Comparison of ENCODE assay signal across 10 cellular contexts in genomic region chr14:64723691-64724577, GRCh38. TPM values are rescaled to one million over a fixed set of nuclear protein-coding genes. Genes with fewer than 3 reads are reported as not detected.
A peak's percentile ranks its signal among the peaks of the same experiment; 100 is the strongest.
DNase-seq lines count a peak whose midpoint lies in the region; ATAC-seq and TF ChIP-seq lines count a peak whose summit lies in the region.
"Had no signal": no experiment of that assay in that cellular context is flagged by ENCODE, and none has a peak within 500 bp of the region (broad histone marks: within the 10 kb centered on the region; RNA-seq: fewer than 3 reads in every experiment).

No MANE protein-coding gene starts in this region.

- H3K9me3 ChIP-seq in breast epithelium (no peaks in the 10 kb centered on the region), mesodermal cell (ENCODE audit: control insufficient read depth, low read length) (no peaks in the 10 kb centered on the region), upper lobe of right lung (no peaks in the 10 kb centered on the region)

- no peak for DNase-seq in MCF 10A (ENCODE audit: unreplicated experiment)
- no peak for DNase-seq in breast epithelium (ENCODE audit: low spot score in 2 of 2)
- peak; percentile 39 for DNase-seq in central memory CD4-positive, alpha-beta T cell
- DNase-seq in upper lobe of right lung, result peak; percentile 50
- no peak for DNase-seq in NCI-H524 treated with DMSO at 0.1 percent for 48 hours (lab: John Stamatoyannopoulos, UW)
- DNase-seq in SIG-M5 (lab: John Stamatoyannopoulos, UW), result no peak
- DNase-seq: activated B cell treated with CpG ODN at 0.5 μM for 24 hours; stimulated activated CD4-positive, alpha-beta T cell treated with anti-CD3 and anti-CD28 coated beads, Interleukin-15, amount 100 ng/mL, for 24 hours had no signal

- BruUV-seq in MCF 10A (replicated peaks; lab: Mats Ljungman, UMichigan), result no TSS peak

- H3K4me3 ChIP-seq in breast epithelium (no peak overlapping the region), mesodermal cell (ENCODE audit: extremely low read depth, insufficient read depth, low read length, poor library complexity, severe bottlenecking) (no peak overlapping the region), upper lobe of right lung (no peak overlapping the region)

- peaks cover 49% of the 10 kb centered on the region for H3K4me1 Mint-ChIP-seq in MCF 10A (ENCODE audit: insufficient read depth, unreplicated experiment)
- H3K4me1 Mint-ChIP-seq: activated B cell treated with CpG ODN at 0.5 μM for 24 hours had no signal

- H3K27me3 Mint-ChIP-seq in MCF 10A (ENCODE audit: insufficient read depth, unreplicated experiment), result no peaks in the 10 kb centered on the region

- 56 to 74% methylated on average over 11 to 13 of the region's 15 CpGs for WGBS in mesodermal cell (ENCODE audit: insufficient coverage in 2 of 2), 2 experiments

- H3K4me1 ChIP-seq in breast epithelium (peaks cover 0 to 14% of the 10 kb centered on the region in 2 donors), mesodermal cell (ENCODE audit: control insufficient read depth, insufficient read depth, low read length, poor library complexity, severe bottlenecking) (peaks cover 64% of the 10 kb centered on the region), upper lobe of right lung (peaks cover 44% of the 10 kb centered on the region)

- no peak for TF ChIP-seq POLR2A in breast epithelium (IDR thresholded peaks at IDR 0.05)

- H3K36me3 ChIP-seq in breast epithelium (no peaks in the 10 kb centered on the region), mesodermal cell (ENCODE audit: control insufficient read depth, insufficient read depth, low read length) (peaks cover 39% of the 10 kb centered on the region), upper lobe of right lung (peaks cover 12% of the 10 kb centered on the region)

- H3K36me3 Mint-ChIP-seq in MCF 10A (ENCODE audit: insufficient read depth, unreplicated experiment), result peaks cover 19% of the 10 kb centered on the region

- no peak overlapping the region for H3K4me3 Mint-ChIP-seq in MCF 10A (ENCODE audit: unreplicated experiment)
- H3K4me3 Mint-ChIP-seq: activated B cell treated with CpG ODN at 0.5 μM for 24 hours had no signal

- peak overlapping the region; percentile 90 for H3K27ac Mint-ChIP-seq in MCF 10A (ENCODE audit: low read depth, unreplicated experiment)
- H3K27ac Mint-ChIP-seq: activated B cell treated with CpG ODN at 0.5 μM for 24 hours had no signal

- no peaks in the 10 kb centered on the region for H3K9me3 Mint-ChIP-seq in MCF 10A (ENCODE audit: unreplicated experiment)
- H3K9me3 Mint-ChIP-seq: activated B cell treated with CpG ODN at 0.5 μM for 24 hours had no signal

- POLR2A ChIA-PET in MCF 10A (lab: Yijun Ruan, JAX), result interaction anchor here (0.7 to 15.5 kb wide), 6 partner anchors 10 to 53 kb away, joined by 3 to 283 read pairs (median 5); partner anchors contain the start of gene PLEKHG3

- CTCF ChIA-PET in MCF 10A (lab: Yijun Ruan, JAX), result interaction anchor here (0.5 to 3.8 kb wide), 6 partner anchors 17 to 168 kb away, joined by 3 to 19 read pairs (median 4); no protein-coding TSS in a partner anchor

- H3K27me3 ChIP-seq in breast epithelium, result no peaks in the 10 kb centered on the region
- H3K27me3 ChIP-seq in upper lobe of right lung, result no peaks in the 10 kb centered on the region

- peak overlapping the region in 1 of 2 donors; percentile 40 for H3K27ac ChIP-seq in breast epithelium
- peak overlapping the region; percentile 1 for H3K27ac ChIP-seq in mesodermal cell (ENCODE audit: low read depth, low read length, severe bottlenecking)
- no peak overlapping the region for H3K27ac ChIP-seq in upper lobe of right lung

- intact Hi-C loops in MCF 10A (cut with micrococcal nuclease), result loop anchor here (5.0 kb wide), 2 partner anchors 33 to 42 kb away; no protein-coding TSS in a partner anchor
- intact Hi-C loops in breast epithelium (cut with DNase I; ENCODE audit: low total_unique reads), result no loop called here
- intact Hi-C loops in upper lobe of right lung (cut with DNase I), result no loop called here

- ATAC-seq in upper lobe of right lung, result no peak
- no peak for ATAC-seq in HG02973 (IDR thresholded peaks at IDR 0.05; ENCODE audit: unreplicated experiment)

- TF ChIP-seq CTCF in MCF 10A (IDR thresholded peaks at IDR 0.05; ENCODE audit: unreplicated experiment) (no peak), breast epithelium (IDR thresholded peaks at IDR 0.05) (no peak), upper lobe of right lung (IDR thresholded peaks at IDR 0.05) (no peak)

RNA-seq across cellular contexts. Expression of gene PLEKHG3, which starts 19.7 kb away (rescaled TPM):
- total RNA-seq in MCF 10A (2022) (52.9 and 72.8 TPM in 2 replicates), breast epithelium (10 to 100 TPM; 18.7 to 31.5 (median 30.3) TPM), upper lobe of right lung (34.5 TPM)
- 46.7 TPM for polyA plus RNA-seq in mesodermal cell (2013, experiment 1 of 2)
- 42.4 TPM for polyA plus RNA-seq in mesodermal cell (2013, experiment 2 of 2)

Comparison
In these comparisons a context has a peak if more than half of its experiments do, and no peak if none do; other contexts are left out.
1. DNase-seq: peak in central memory CD4-positive, alpha-beta T cell (single experiment) and upper lobe of right lung (single experiment); none in MCF 10A (single experiment), breast epithelium (0 of 2), NCI-H524 treated with DMSO at 0.1 percent for 48 hours (single experiment) and SIG-M5 (single experiment).